ENCODE assay signal across 8 cellular contexts in the genomic region with DNA sequence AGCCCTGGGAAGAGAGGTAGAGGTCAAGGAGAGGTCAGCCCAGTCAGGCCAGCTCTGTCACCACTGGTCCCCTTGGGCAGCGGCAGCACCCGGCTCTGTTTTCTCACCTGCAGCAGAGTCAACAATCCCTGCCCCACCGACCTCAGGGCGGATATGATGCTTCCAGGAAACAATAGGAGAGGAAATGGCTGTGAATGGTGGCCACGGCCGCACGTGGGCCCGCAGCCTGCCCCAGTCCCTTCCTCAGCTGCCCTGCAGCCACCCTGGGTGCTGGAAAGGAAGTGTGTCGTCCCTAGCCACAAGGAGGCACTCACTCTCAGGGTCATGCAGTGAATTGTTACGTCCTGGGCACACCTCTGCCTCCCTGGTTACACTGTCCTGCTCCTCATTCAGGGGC.
DNase-seq lines count a peak whose midpoint lies in the region; ATAC-seq and TF ChIP-seq lines count a peak whose summit lies in the region.

No MANE protein-coding gene starts in this region.

- peak overlapping the region; percentile 76 for H3K27ac Mint-ChIP-seq in activated naive CD8-positive, alpha-beta T cell treated with anti-CD3 and anti-CD28 coated beads for 36 hours
- H3K27ac Mint-ChIP-seq in naive thymus-derived CD4-positive, alpha-beta T cell, result peak overlapping the region; percentile 4 to 77 (median 44)

- CTCF ChIA-PET in naive thymus-derived CD4-positive, alpha-beta T cell (lab: Charles Lee), result interaction anchor here (0.6 to 1.5 kb wide), 2 partner anchors 11 to 41 kb away, joined by 3 to 4 read pairs; no protein-coding TSS in a partner anchor

- H3K36me3 Mint-ChIP-seq in activated naive CD8-positive, alpha-beta T cell treated with anti-CD3 and anti-CD28 coated beads for 36 hours, result peaks cover 16% of the 10 kb centered on the region
- H3K36me3 Mint-ChIP-seq in naive thymus-derived CD4-positive, alpha-beta T cell, result peaks cover 0 to 5% (median 0%) of the 10 kb centered on the region in 5 donors

- TF ChIP-seq POLR2A in sigmoid colon (IDR thresholded peaks at IDR 0.05), result no peak

- H3K36me3 ChIP-seq in naive thymus-derived CD4-positive, alpha-beta T cell (ENCODE audit: control insufficient read depth in 2 of 3, insufficient read depth in 3 of 3, low read length in 3 of 3), result no peaks in the 10 kb centered on the region
- no peaks in the 10 kb centered on the region for H3K36me3 ChIP-seq in sigmoid colon

- no peak for TF ChIP-seq EP300 in sigmoid colon (IDR thresholded peaks at IDR 0.05)

- no peak overlapping the region for H3K4me3 ChIP-seq in naive thymus-derived CD4-positive, alpha-beta T cell (ENCODE audit: low read length)
- no peak overlapping the region for H3K4me3 ChIP-seq in sigmoid colon

- no peak overlapping the region for H3K4me3 Mint-ChIP-seq in activated naive CD8-positive, alpha-beta T cell treated with anti-CD3 and anti-CD28 coated beads for 36 hours
- H3K4me3 Mint-ChIP-seq in naive thymus-derived CD4-positive, alpha-beta T cell, result peak overlapping the region in 8 of 10 donors; percentile 1 to 73 (median 15)

- peaks cover 63% of the 10 kb centered on the region for H3K4me1 Mint-ChIP-seq in activated naive CD8-positive, alpha-beta T cell treated with anti-CD3 and anti-CD28 coated beads for 36 hours
- H3K4me1 Mint-ChIP-seq in naive thymus-derived CD4-positive, alpha-beta T cell, result peaks cover 22 to 63% (median 29%) of the 10 kb centered on the region in 7 donors

- POLR2A ChIA-PET in naive thymus-derived CD4-positive, alpha-beta T cell (lab: Charles Lee), result no interaction called here

- DNase-seq in NAMALWA (ENCODE audit: low spot score), result peak; percentile 42
- DNase-seq in activated naive CD8-positive, alpha-beta T cell treated with anti-CD3 and anti-CD28 coated beads for 36 hours, result peak; percentile 51
- DNase-seq in naive thymus-derived CD4-positive, alpha-beta T cell, result peak in 5 of 9 donors; percentile 10 to 29 (median 25)
- no peak for DNase-seq in SW 1271 (lab: John Stamatoyannopoulos, UW)
- DNase-seq in NCI-H2107 (lab: John Stamatoyannopoulos, UW), result no peak
- DNase-seq in sigmoid colon, result no peak

- no peak overlapping the region for H3K27ac ChIP-seq in naive thymus-derived CD4-positive, alpha-beta T cell (ENCODE audit: low read depth, low read length)
- no peak overlapping the region for H3K27ac ChIP-seq in sigmoid colon

- peak; percentile 68 for TF ChIP-seq CTCF in GM12873 (IDR thresholded peaks at IDR 0.05; ENCODE audit: insufficient read depth, low read depth, low read length, missing control alignments)
- no peak for TF ChIP-seq CTCF in sigmoid colon (IDR thresholded peaks at IDR 0.05)

- no peaks in the 10 kb centered on the region for H3K9me3 Mint-ChIP-seq in activated naive CD8-positive, alpha-beta T cell treated with anti-CD3 and anti-CD28 coated beads for 36 hours
- peaks cover 0 to 3% (median 0%) of the 10 kb centered on the region in 11 donors for H3K9me3 Mint-ChIP-seq in naive thymus-derived CD4-positive, alpha-beta T cell

- intact Hi-C loops in naive thymus-derived CD4-positive, alpha-beta T cell (cut with micrococcal nuclease), result loop anchor here (1.0 to 5.0 kb wide), 5 partner anchors 46 to 228 kb away; partner anchors contain the start of gene IRF2 (in 2 of the 2)
- intact Hi-C loops in sigmoid colon (cut with DNase I), result no loop called here

- 46 to 67% methylated on average over 10 of the region's 10 CpGs for WGBS in sigmoid colon, 2 donors

- H3K9me3 ChIP-seq in naive thymus-derived CD4-positive, alpha-beta T cell (ENCODE audit: control insufficient read depth in 2 of 3, low read length in 3 of 3), result no peaks in the 10 kb centered on the region
- no peaks in the 10 kb centered on the region for H3K9me3 ChIP-seq in sigmoid colon

- peak; percentile 80 for ATAC-seq in naive thymus-derived CD4-positive, alpha-beta T cell
- ATAC-seq in HG02884 (IDR thresholded peaks at IDR 0.05; ENCODE audit: unreplicated experiment), result no peak

- H3K27me3 ChIP-seq in naive thymus-derived CD4-positive, alpha-beta T cell (ENCODE audit: control insufficient read depth in 2 of 2, insufficient read depth in 2 of 2, low read length in 2 of 2), result no peaks in the 10 kb centered on the region
- H3K27me3 ChIP-seq in sigmoid colon, result no peaks in the 10 kb centered on the region

- H3K27me3 Mint-ChIP-seq in activated naive CD8-positive, alpha-beta T cell treated with anti-CD3 and anti-CD28 coated beads for 36 hours, result no peaks in the 10 kb centered on the region
- no peaks in the 10 kb centered on the region for H3K27me3 Mint-ChIP-seq in naive thymus-derived CD4-positive, alpha-beta T cell

- peaks cover 6 to 15% of the 10 kb centered on the region in 2 donors for H3K4me1 ChIP-seq in naive thymus-derived CD4-positive, alpha-beta T cell (ENCODE audit: control insufficient read depth in 2 of 2, insufficient read depth in 2 of 2, low read length in 2 of 2)
- no peaks in the 10 kb centered on the region for H3K4me1 ChIP-seq in sigmoid colon

Comparison
In these comparisons a context has a peak if more than half of its experiments do, and no peak if none do; other contexts are left out.
1. DNase-seq: peak in NAMALWA (single experiment), activated naive CD8-positive, alpha-beta T cell treated with anti-CD3 and anti-CD28 coated beads for 36 hours (single experiment) and naive thymus-derived CD4-positive, alpha-beta T cell (5 of 9); none in SW 1271 (0 of 2), NCI-H2107 (single experiment) and sigmoid colon (single experiment).